ENCODE assay signal across 24 cellular contexts in the genomic region with DNA sequence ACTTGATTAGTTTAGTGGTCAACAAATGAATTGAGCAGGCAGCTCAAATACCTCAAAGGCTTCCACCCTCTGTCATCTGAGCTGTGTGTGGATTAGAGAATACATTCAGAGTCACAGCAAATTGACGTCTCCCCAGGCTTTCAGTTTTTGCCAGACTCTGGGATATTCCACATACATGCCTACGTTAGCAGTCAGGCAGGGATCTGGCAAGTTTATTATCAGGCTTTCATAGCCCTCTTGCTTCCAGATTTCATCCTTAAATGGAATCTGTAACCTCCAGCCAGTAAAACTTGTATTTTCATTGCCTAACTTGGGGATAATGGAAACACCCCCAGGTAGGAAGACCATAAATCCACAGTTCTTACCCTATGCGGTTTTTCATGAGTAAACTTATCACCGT.
"Had no signal": no experiment of that assay in that cellular context is flagged by ENCODE, and none has a peak within 500 bp of the region (broad histone marks: within the 10 kb centered on the region; RNA-seq: fewer than 3 reads in every experiment).

No MANE protein-coding gene starts in this region.

- H3K4me1 Mint-ChIP-seq: activated B cell treated with CpG ODN at 0.5 μM for 24 hours; activated naive CD8-positive, alpha-beta T cell treated with anti-CD3 and anti-CD28 coated beads, Interleukin-2, amount 50 U/mL, for 24 hours; mesothelial cell of epicardium had no signal

- H3K27me3 ChIP-seq: gastroesophageal sphincter, spleen, upper lobe of right lung had no signal

- ATAC-seq: gastroesophageal sphincter, left colon, right cardiac atrium, SK-N-SH treated with all-trans-retinoic acid at 6 μM for 48 hours, T-helper 17 cell, upper lobe of right lung had no signal

- DNase-seq: activated B cell treated with CpG ODN at 0.5 μM for 24 hours; activated CD4-positive, alpha-beta T cell treated with anti-CD3 and anti-CD28 coated beads, Interleukin-2, amount 50 U/mL, for 4 hours; activated naive CD8-positive, alpha-beta T cell treated with anti-CD3 and anti-CD28 coated beads, Interleukin-2, amount 50 U/mL, for 24 hours; amygdala; effector CD8-positive, alpha-beta T cell; erythroblast; head of caudate nucleus; hippocampal formation; kidney; left colon; mammary epithelial cell; naive thymus-derived CD4-positive, alpha-beta T cell; right cardiac atrium; spleen; stimulated activated naive CD4-positive, alpha-beta T cell treated with Interleukin-2 at 50 U/mL for 16 hours; T-helper 17 cell; T1000; upper lobe of right lung had no signal

- H3K27me3 Mint-ChIP-seq: activated B cell treated with CpG ODN at 0.5 μM for 24 hours; activated naive CD4-positive, alpha-beta T cell treated with anti-CD3 and anti-CD28 coated beads, Interleukin-2, amount 50 U/mL, for 24 hours; activated naive CD8-positive, alpha-beta T cell treated with anti-CD3 and anti-CD28 coated beads, Interleukin-2, amount 50 U/mL, for 24 hours; central memory CD8-positive, alpha-beta T cell; naive thymus-derived CD4-positive, alpha-beta T cell; T-helper 17 cell had no signal

- H3K4me1 ChIP-seq: gastroesophageal sphincter, spleen, upper lobe of right lung had no signal

- H3K27ac Mint-ChIP-seq: activated B cell treated with CpG ODN at 0.5 μM for 24 hours; activated naive CD4-positive, alpha-beta T cell treated with anti-CD3 and anti-CD28 coated beads, Interleukin-2, amount 50 U/mL, for 24 hours; activated naive CD8-positive, alpha-beta T cell treated with anti-CD3 and anti-CD28 coated beads, Interleukin-2, amount 50 U/mL, for 24 hours; activated T-helper 2 cell treated with anti-CD3 and anti-CD28 coated beads, Interferon-gamma antibody, Interleukin-2, Interleukin-4, amounts not matched to agents 10 μg/mL and 5 μg/mL and 100 μg/mL, durations not matched to agents 14 hours and 24 hours and 36 hours; mesothelial cell of epicardium; T-helper 17 cell had no signal

- H3K9me3 ChIP-seq: upper lobe of right lung had no signal

- H3K4me3 ChIP-seq: gastroesophageal sphincter, spleen, upper lobe of right lung had no signal

- H3K4me3 Mint-ChIP-seq: activated B cell treated with CpG ODN at 0.5 μM for 24 hours; activated naive CD4-positive, alpha-beta T cell treated with anti-CD3 and anti-CD28 coated beads, Interleukin-2, amount 50 U/mL, for 24 hours; activated naive CD8-positive, alpha-beta T cell treated with anti-CD3 and anti-CD28 coated beads, Interleukin-2, amount 50 U/mL, for 24 hours; central memory CD8-positive, alpha-beta T cell; mesothelial cell of epicardium; naive thymus-derived CD4-positive, alpha-beta T cell; T-helper 17 cell had no signal

- H3K9me3 Mint-ChIP-seq: activated naive CD4-positive, alpha-beta T cell treated with anti-CD3 and anti-CD28 coated beads, Interleukin-2, amount 50 U/mL, for 24 hours had no signal

- H3K27ac ChIP-seq: gastroesophageal sphincter, spleen, upper lobe of right lung had no signal
